ENCODE assay signal across 8 cellular contexts in genomic region chr6:89122625-89123024, GRCh38. TPM values are rescaled to one million over a fixed set of nuclear protein-coding genes. Genes with fewer than 3 reads are reported as not detected.
A peak's percentile ranks its signal among the peaks of the same experiment; 100 is the strongest.
DNase-seq lines count a peak whose midpoint lies in the region; ATAC-seq and TF ChIP-seq lines count a peak whose summit lies in the region.

No MANE protein-coding gene starts in this region.

- intact Hi-C loops in activated naive CD4-positive, alpha-beta T cell treated with anti-CD3 and anti-CD28 coated beads for 36 hours (cut with micrococcal nuclease): loop anchor here (1.0 to 10.0 kb wide), 4 partner anchors 120 to 492 kb away; no protein-coding TSS in a partner anchor
- intact Hi-C loops in lower leg skin (cut with DNase I; ENCODE audit: low total_unique reads): no loop called here

- H3K4me1 ChIP-seq in endodermal cell (ENCODE audit: control insufficient read depth, insufficient read depth, low read length): no peaks in the 10 kb centered on the region

- H4K20me1 ChIP-seq in neural cell (ENCODE audit: insufficient read depth): no peaks in the 10 kb centered on the region

- TF ChIP-seq CTCF in endodermal cell (conservative IDR thresholded peaks at IDR 0.05): peak; percentile 74
- TF ChIP-seq CTCF in neural cell (IDR thresholded peaks at IDR 0.05; ENCODE audit: poor library complexity, severe bottlenecking): peak; percentile 76
- no peak for TF ChIP-seq CTCF in lower leg skin (IDR thresholded peaks at IDR 0.05)

- TF ChIP-seq EP300 in neural cell (conservative IDR thresholded peaks at IDR 0.05; ENCODE audit: poor library complexity, severe bottlenecking): no peak

- H3K9me3 ChIP-seq in endodermal cell (ENCODE audit: control insufficient read depth, low read length) (no peaks in the 10 kb centered on the region), neural cell (ENCODE audit: low read length) (no peaks in the 10 kb centered on the region)

- no peaks in the 10 kb centered on the region for H3K9me2 ChIP-seq in neural cell (ENCODE audit: insufficient read depth, low read length)

- CTCF ChIA-PET in activated naive CD4-positive, alpha-beta T cell treated with anti-CD3 and anti-CD28 coated beads for 36 hours (lab: Charles Lee): interaction anchor here (0.9 to 2.8 kb wide), 5 partner anchors 23 to 140 kb away, joined by 4 to 12 read pairs (median 4); partner anchors contain the start of gene PM20D2

- H3K4me3 Mint-ChIP-seq in activated naive CD4-positive, alpha-beta T cell treated with anti-CD3 and anti-CD28 coated beads for 36 hours: no peak overlapping the region
- no peak overlapping the region for H3K4me3 Mint-ChIP-seq in endodermal cell

- H2AFZ ChIP-seq in neural cell (ENCODE audit: low read depth, low read length): no peak overlapping the region

- peaks cover 1% of the 10 kb centered on the region for H3K9me3 Mint-ChIP-seq in activated naive CD4-positive, alpha-beta T cell treated with anti-CD3 and anti-CD28 coated beads for 36 hours
- peaks cover 9% of the 10 kb centered on the region for H3K9me3 Mint-ChIP-seq in endodermal cell

- no peaks in the 10 kb centered on the region for H3K27me3 Mint-ChIP-seq in activated naive CD4-positive, alpha-beta T cell treated with anti-CD3 and anti-CD28 coated beads for 36 hours (ENCODE audit: low read depth)
- H3K27me3 Mint-ChIP-seq in endodermal cell (ENCODE audit: insufficient read depth): peaks cover 31% of the 10 kb centered on the region

- DNase-seq in activated naive CD4-positive, alpha-beta T cell treated with anti-CD3 and anti-CD28 coated beads for 36 hours: peak; percentile 21
- DNase-seq in activated naive CD4-positive, alpha-beta T cell (lab: John Stamatoyannopoulos, UW): no peak
- DNase-seq in OCI-M1 (lab: John Stamatoyannopoulos, UW) (peak; percentile 76), endodermal cell (no peak), lower leg skin (ENCODE audit: low spot score in 2 of 2) (no peak)

- H3K4me2 ChIP-seq in neural cell (ENCODE audit: low read length): no peak overlapping the region

- ATAC-seq in HG03060 (IDR thresholded peaks at IDR 0.05; ENCODE audit: low read depth, unreplicated experiment) (peak; percentile 49), GM21576 (IDR thresholded peaks at IDR 0.05; ENCODE audit: unreplicated experiment) (no peak)

- H3K79me2 ChIP-seq in neural cell (replicated peaks; ENCODE audit: insufficient read depth, low read length): no peaks in the 10 kb centered on the region

- peaks cover 13% of the 10 kb centered on the region for H3K27me3 ChIP-seq in endodermal cell (ENCODE audit: control insufficient read depth, insufficient read depth, low read length, poor library complexity, severe bottlenecking)
- H3K27me3 ChIP-seq in neural cell (ENCODE audit: insufficient read depth, low read depth, low read length): no peaks in the 10 kb centered on the region

- H3K36me3 Mint-ChIP-seq in activated naive CD4-positive, alpha-beta T cell treated with anti-CD3 and anti-CD28 coated beads for 36 hours (ENCODE audit: low read depth): no peaks in the 10 kb centered on the region
- no peaks in the 10 kb centered on the region for H3K36me3 Mint-ChIP-seq in endodermal cell (ENCODE audit: low read depth)

- H3K27ac Mint-ChIP-seq in activated naive CD4-positive, alpha-beta T cell treated with anti-CD3 and anti-CD28 coated beads for 36 hours: no peak overlapping the region
- H3K27ac Mint-ChIP-seq in endodermal cell: no peak overlapping the region

- H3K27ac ChIP-seq in endodermal cell (ENCODE audit: low read depth, low read length) (no peak overlapping the region), neural cell (ENCODE audit: low read length) (no peak overlapping the region)

- no peaks in the 10 kb centered on the region for H3F3A ChIP-seq in neural cell (ENCODE audit: insufficient read depth, low read length, poor library complexity, severe bottlenecking)

- H3K9ac ChIP-seq in endodermal cell (ENCODE audit: extremely low read depth, low read length, poor library complexity, severe bottlenecking): no peak overlapping the region
- no peak overlapping the region for H3K9ac ChIP-seq in neural cell (ENCODE audit: low read length)

- H3K4me3 ChIP-seq in endodermal cell (ENCODE audit: low read length) (no peak overlapping the region), neural cell (ENCODE audit: low read length) (no peak overlapping the region), lower leg skin (ENCODE audit: low read depth, poor library complexity, severe bottlenecking) (no peak overlapping the region)

- H3K36me3 ChIP-seq in endodermal cell (ENCODE audit: control insufficient read depth, insufficient read depth, low read length) (no peaks in the 10 kb centered on the region), neural cell (ENCODE audit: insufficient read depth, low read length) (no peaks in the 10 kb centered on the region)

- no peak for TF ChIP-seq POLR2A in lower leg skin (IDR thresholded peaks at IDR 0.05)

- TF ChIP-seq RAD21 in neural cell (conservative IDR thresholded peaks at IDR 0.05): peak; percentile 78

- no peaks in the 10 kb centered on the region for H3K4me1 Mint-ChIP-seq in activated naive CD4-positive, alpha-beta T cell treated with anti-CD3 and anti-CD28 coated beads for 36 hours (ENCODE audit: low read depth)
- no peaks in the 10 kb centered on the region for H3K4me1 Mint-ChIP-seq in endodermal cell

TF ChIP-seq in neural cell, 6 proteins besides CTCF, POLR2A, EP300 and RAD21:
- TF ChIP-seq TAF1 (IDR thresholded peaks at IDR 0.05; ENCODE audit: low read depth) (no peak), SMC3 (conservative IDR thresholded peaks at IDR 0.05; ENCODE audit: poor library complexity) (peak; percentile 76), EZH2 (IDR thresholded peaks at IDR 0.05; ENCODE audit: borderline replicate concordance, insufficient read depth, low read length, poor library complexity, severe bottlenecking) (no peak), POLR2AphosphoS5 (IDR thresholded peaks at IDR 0.05) (no peak), MXI1 (conservative IDR thresholded peaks at IDR 0.05; ENCODE audit: poor library complexity, severe bottlenecking) (no peak)
- TF ChIP-seq, protein P1, sequence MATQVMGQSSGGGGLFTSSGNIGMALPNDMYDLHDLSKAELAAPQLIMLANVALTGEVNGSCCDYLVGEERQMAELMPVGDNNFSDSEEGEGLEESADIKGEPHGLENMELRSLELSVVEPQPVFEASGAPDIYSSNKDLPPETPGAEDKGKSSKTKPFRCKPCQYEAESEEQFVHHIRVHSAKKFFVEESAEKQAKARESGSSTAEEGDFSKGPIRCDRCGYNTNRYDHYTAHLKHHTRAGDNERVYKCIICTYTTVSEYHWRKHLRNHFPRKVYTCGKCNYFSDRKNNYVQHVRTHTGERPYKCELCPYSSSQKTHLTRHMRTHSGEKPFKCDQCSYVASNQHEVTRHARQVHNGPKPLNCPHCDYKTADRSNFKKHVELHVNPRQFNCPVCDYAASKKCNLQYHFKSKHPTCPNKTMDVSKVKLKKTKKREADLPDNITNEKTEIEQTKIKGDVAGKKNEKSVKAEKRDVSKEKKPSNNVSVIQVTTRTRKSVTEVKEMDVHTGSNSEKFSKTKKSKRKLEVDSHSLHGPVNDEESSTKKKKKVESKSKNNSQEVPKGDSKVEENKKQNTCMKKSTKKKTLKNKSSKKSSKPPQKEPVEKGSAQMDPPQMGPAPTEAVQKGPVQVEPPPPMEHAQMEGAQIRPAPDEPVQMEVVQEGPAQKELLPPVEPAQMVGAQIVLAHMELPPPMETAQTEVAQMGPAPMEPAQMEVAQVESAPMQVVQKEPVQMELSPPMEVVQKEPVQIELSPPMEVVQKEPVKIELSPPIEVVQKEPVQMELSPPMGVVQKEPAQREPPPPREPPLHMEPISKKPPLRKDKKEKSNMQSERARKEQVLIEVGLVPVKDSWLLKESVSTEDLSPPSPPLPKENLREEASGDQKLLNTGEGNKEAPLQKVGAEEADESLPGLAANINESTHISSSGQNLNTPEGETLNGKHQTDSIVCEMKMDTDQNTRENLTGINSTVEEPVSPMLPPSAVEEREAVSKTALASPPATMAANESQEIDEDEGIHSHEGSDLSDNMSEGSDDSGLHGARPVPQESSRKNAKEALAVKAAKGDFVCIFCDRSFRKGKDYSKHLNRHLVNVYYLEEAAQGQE (IDR thresholded peaks at IDR 0.05; ENCODE audit: borderline replicate concordance): no peak

RNA-seq across cellular contexts. Expression of gene SRSF12, which starts 4.8 kb away (rescaled TPM):
- under 1 TPM in 1 of 2 experiments, not detected in 1; 0.15 TPM for total RNA-seq in activated naive CD4-positive, alpha-beta T cell treated with anti-CD3 and anti-CD28 coated beads for 36 hours
- total RNA-seq in endodermal cell (10 to 100 TPM in 1 of 2 donors, 1 to 10 TPM in 1; 9.2 to 17.8 TPM), lower leg skin (under 1 TPM in 1 of 4 donors, not detected in 3; 0.49 TPM)
- polyA plus RNA-seq in endodermal cell (2013, experiment 1 of 2): 16.4 TPM
- polyA plus RNA-seq in endodermal cell (2013, experiment 2 of 2): 16.3 TPM
- 42.1 and 44.0 TPM in 2 replicates for polyA plus RNA-seq in neural cell
- 66.2 and 73.5 TPM in 2 replicates for polyA minus RNA-seq in neural cell

RNA-seq across cellular contexts. Expression of gene PM20D2, which starts 23.2 kb away (rescaled TPM):
- 10 to 100 TPM; 11.6 to 12.7 TPM for total RNA-seq in activated naive CD4-positive, alpha-beta T cell treated with anti-CD3 and anti-CD28 coated beads for 36 hours
- total RNA-seq in endodermal cell: 1 to 10 TPM; 5.1 to 8.5 TPM
- polyA plus RNA-seq in endodermal cell (2013, experiment 1 of 2): 6.7 TPM
- polyA plus RNA-seq in endodermal cell (2013, experiment 2 of 2): 7.2 TPM
- polyA plus RNA-seq in neural cell: 27.6 and 28.2 TPM in 2 replicates
- 19.2 and 20.4 TPM in 2 replicates for polyA minus RNA-seq in neural cell
- total RNA-seq in lower leg skin: 10 to 100 TPM; 10.6 to 19.4 (median 15.7) TPM

RNA-seq across cellular contexts. Expression of gene PNRC1, which starts 42.1 kb away (rescaled TPM):
- 100 to 1,000 TPM; 110 to 111 TPM for total RNA-seq in activated naive CD4-positive, alpha-beta T cell treated with anti-CD3 and anti-CD28 coated beads for 36 hours
- total RNA-seq in endodermal cell: 100 to 1,000 TPM; 105 to 118 TPM
- polyA plus RNA-seq in endodermal cell (2013, experiment 1 of 2): 63.4 TPM
- 65.5 TPM for polyA plus RNA-seq in endodermal cell (2013, experiment 2 of 2)
- polyA plus RNA-seq in neural cell: 17.9 and 22.2 TPM in 2 replicates
- polyA minus RNA-seq in neural cell: 114 and 131 TPM in 2 replicates
- total RNA-seq in lower leg skin: 100 to 1,000 TPM; 197 to 362 (median 260) TPM

Comparison
In these comparisons a context has a peak if more than half of its experiments do, and no peak if none do; other contexts are left out.
1. DNase-seq: peak in activated naive CD4-positive, alpha-beta T cell treated with anti-CD3 and anti-CD28 coated beads for 36 hours (single experiment) and OCI-M1 (single experiment); none in activated naive CD4-positive, alpha-beta T cell (0 of 4), endodermal cell (single experiment) and lower leg skin (0 of 2).
2. CTCF ChIP-seq: peak in endodermal cell (single experiment) and neural cell (single experiment); none in lower leg skin (0 of 3).
3. RNA of gene SRSF12, which starts 4.8 kb away (total RNA-seq): 9.2 to 17.8 TPM in endodermal cell; 0.15 TPM in activated naive CD4-positive, alpha-beta T cell treated with anti-CD3 and anti-CD28 coated beads for 36 hours and 0.49 TPM in lower leg skin; every median in the first group is over 4 times any median in the second.